12 cellular contexts compared by ENCODE assay signal in genomic region chr10:114151486-114151885, GRCh38. TPM values are rescaled to one million over a fixed set of nuclear protein-coding genes. Genes with fewer than 3 reads are reported as not detected.
DNase-seq lines count a peak whose midpoint lies in the region; ATAC-seq and TF ChIP-seq lines count a peak whose summit lies in the region.
"Had no signal": no experiment of that assay in that cellular context is flagged by ENCODE, and none has a peak within 500 bp of the region (broad histone marks: within the 10 kb centered on the region; RNA-seq: fewer than 3 reads in every experiment).

No MANE protein-coding gene starts in this region.

- H4K20me1 ChIP-seq in GM23248 (ENCODE audit: insufficient read depth) (no peaks in the 10 kb centered on the region), smooth muscle cell (ENCODE audit: low read depth) (peaks cover 80% of the 10 kb centered on the region)

- no peak for ATAC-seq in GM19035 (IDR thresholded peaks at IDR 0.05; ENCODE audit: unreplicated experiment)
- no peak for ATAC-seq in GM18907 (IDR thresholded peaks at IDR 0.05; ENCODE audit: unreplicated experiment)
- ATAC-seq: heart right ventricle had no signal

- H3K4me3 ChIP-seq in GM23248 (no peak overlapping the region), fibroblast of mammary gland (ENCODE audit: control insufficient read depth, low read depth, low read length) (no peak overlapping the region), smooth muscle cell (no peak overlapping the region)
- H3K4me3 ChIP-seq: cardiac muscle cell, heart right ventricle had no signal

- H3K79me2 ChIP-seq in GM23248 (ENCODE audit: insufficient read depth) (0 out of 2 replicates have a peak, but pooled peaks cover 6% of the 10 kb centered on the region), smooth muscle cell (ENCODE audit: low read depth) (peaks cover 14% of the 10 kb centered on the region)

- 14 to 19% methylated on average over 2 of the region's 2 CpGs for WGBS in GM23248 (ENCODE audit: low coverage in 1 of 2, low lambda C conversion rate in 2 of 2, missing lambda C conversion rate in 2 of 2), 2 experiments
- WGBS in smooth muscle cell (ENCODE audit: low lambda C conversion rate): 70% methylated on average over 2 of the region's 2 CpGs

- peaks cover 13% of the 10 kb centered on the region for H3K4me1 ChIP-seq in GM23248 (ENCODE audit: insufficient read depth)
- no peaks in the 10 kb centered on the region for H3K4me1 ChIP-seq in smooth muscle cell (ENCODE audit: low read depth)
- H3K4me1 ChIP-seq: heart right ventricle had no signal

- no peaks in the 10 kb centered on the region for H3K27me3 ChIP-seq in GM23248 (replicated peaks; ENCODE audit: insufficient read depth)
- H3K27me3 ChIP-seq in smooth muscle cell (ENCODE audit: low read depth): no peaks in the 10 kb centered on the region
- H3K27me3 ChIP-seq: cardiac muscle cell, heart right ventricle had no signal

- TF ChIP-seq CTCF in fibroblast of mammary gland (conservative IDR thresholded peaks at IDR 0.05; ENCODE audit: control insufficient read depth, insufficient read depth, low read depth, low read length): no peak
- TF ChIP-seq CTCF in smooth muscle cell (IDR thresholded peaks at IDR 0.05; ENCODE audit: borderline replicate concordance, insufficient read depth, poor library complexity, severe bottlenecking): no peak

- H2AFZ ChIP-seq in GM23248 (no peak overlapping the region), smooth muscle cell (ENCODE audit: low read depth) (no peak overlapping the region)

- no peaks in the 10 kb centered on the region for H3K9me2 ChIP-seq in GM23248 (ENCODE audit: insufficient read depth)

- DNase-seq in GM23248 (peak; percentile 93), RPMI7951 (ENCODE audit: low read depth) (peak; percentile 65), fibroblast of mammary gland (ENCODE audit: low read depth) (peak; percentile 86), smooth muscle cell (lab: John Stamatoyannopoulos, UW; ENCODE audit: unreplicated experiment) (no peak)
- no peak for DNase-seq in stimulated activated CD4-positive, alpha-beta T cell treated with anti-CD3 and anti-CD28 coated beads, Interleukin-4, amount 100 ng/mL, for 24 hours
- DNase-seq: GF-D8, heart right ventricle, naive B cell had no signal

- H3K27ac ChIP-seq in GM23248 (peak overlapping the region; percentile 26), smooth muscle cell (ENCODE audit: low read depth) (peak overlapping the region; percentile 88)
- H3K27ac ChIP-seq: cardiac muscle cell, heart right ventricle had no signal

- H3K4me2 ChIP-seq in GM23248 (ENCODE audit: unreplicated experiment) (peak overlapping the region; percentile 45), smooth muscle cell (peak overlapping the region; percentile 18)

- H3K9ac ChIP-seq in GM23248: no peak overlapping the region
- H3K9ac ChIP-seq in smooth muscle cell (ENCODE audit: low read depth): peak overlapping the region; percentile 29

- H3K36me3 ChIP-seq in GM23248 (ENCODE audit: low read depth) (peaks cover 30% of the 10 kb centered on the region), smooth muscle cell (ENCODE audit: low read depth) (peaks cover 39% of the 10 kb centered on the region)

- in situ Hi-C loops in GM23248 (cut with MboI): no loop called here

- H3K9me3 ChIP-seq in GM23248 (ENCODE audit: low read depth) (no peaks in the 10 kb centered on the region), smooth muscle cell (replicated peaks; ENCODE audit: low read depth) (no peaks in the 10 kb centered on the region)

- H3F3A ChIP-seq in GM23248 (ENCODE audit: insufficient read depth): peaks cover 14% of the 10 kb centered on the region
- no peaks in the 10 kb centered on the region for H3F3A ChIP-seq in smooth muscle cell (ENCODE audit: low read depth)

RNA-seq across cellular contexts. Expression of gene CCDC186, which starts 22.5 kb away (rescaled TPM):
- 9.8 and 12.3 TPM in 2 replicates for total RNA-seq in GM23248 (2014; rRNA removed; shearing (Covaris generic))
- polyA plus RNA-seq in GM23248 (2016; fragmentation: Nextera tagmentation; extraction: Ambion mirVana): 7.4 and 8.6 TPM in 2 replicates
- 5.8 and 10.0 TPM in 2 replicates for total RNA-seq in RPMI7951 (2014; rRNA removed; shearing (Covaris generic))
- 27.9 and 58.8 TPM in 2 replicates for total RNA-seq in smooth muscle cell
- 14.6 and 16.2 TPM in 2 replicates for polyA plus RNA-seq in smooth muscle cell

RNA-seq across cellular contexts. Expression of gene TDRD1, which starts 27.7 kb away (rescaled TPM):
- not detected in 2 replicates for total RNA-seq in GM23248 (2014; rRNA removed; shearing (Covaris generic))
- polyA plus RNA-seq in GM23248 (2016; fragmentation: Nextera tagmentation; extraction: Ambion mirVana): not detected in 2 replicates
- not detected in 2 replicates for total RNA-seq in RPMI7951 (2014; rRNA removed; shearing (Covaris generic))
- total RNA-seq in smooth muscle cell: not detected in 2 replicates
- polyA plus RNA-seq in smooth muscle cell: 0.08 TPM in 1 of 2 replicates, not detected in the other
- total RNA-seq: cardiac muscle cell had no signal
- polyA plus RNA-seq: cardiac muscle cell, IgD-negative memory B cell had no signal

Comparison
In these comparisons a context has a peak if more than half of its experiments do, and no peak if none do; other contexts are left out.
1. DNase-seq: peak in GM23248 (single experiment), RPMI7951 (single experiment) and fibroblast of mammary gland (single experiment); none in smooth muscle cell (single experiment) and stimulated activated CD4-positive, alpha-beta T cell treated with anti-CD3 and anti-CD28 coated beads, Interleukin-4, amount 100 ng/mL, for 24 hours (single experiment).